11 cellular contexts compared by ENCODE assay signal in the genomic region with DNA sequence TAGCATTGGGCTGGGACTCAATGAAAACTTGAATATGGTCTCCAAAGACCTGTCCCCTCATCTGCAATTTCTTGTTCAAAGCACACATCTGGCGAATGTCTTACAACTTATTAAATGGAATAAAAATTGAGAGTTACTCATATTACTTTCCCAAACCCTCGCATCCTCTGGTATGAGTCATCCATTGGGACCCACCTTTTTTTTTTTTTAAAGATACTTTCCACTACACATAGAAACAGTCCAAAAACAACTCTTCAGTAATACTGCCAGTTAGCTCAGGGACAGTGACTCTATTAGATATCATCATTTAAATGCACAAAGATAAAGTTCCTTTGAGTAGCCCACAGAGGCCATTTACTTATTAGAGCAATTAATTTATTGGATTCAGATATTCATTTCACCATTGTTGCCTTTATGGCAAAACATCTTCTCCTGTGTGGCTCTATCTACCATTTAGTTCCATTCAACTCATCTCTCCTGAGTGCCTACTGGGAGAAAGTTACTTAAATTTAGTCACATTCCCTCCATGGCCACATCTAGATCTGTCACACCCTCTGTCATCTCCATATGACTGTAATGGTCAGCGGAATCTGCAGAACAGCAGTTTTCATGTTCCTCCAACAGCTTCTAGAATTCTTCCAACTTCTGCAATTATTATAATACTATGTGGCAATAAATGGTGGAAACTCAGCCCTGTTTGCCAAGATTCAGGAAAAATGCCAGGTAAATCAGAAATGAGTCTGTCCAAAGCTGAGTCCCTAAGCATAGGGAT.
A peak's percentile ranks its signal among the peaks of the same experiment; 100 is the strongest.
DNase-seq lines count a peak whose midpoint lies in the region; ATAC-seq and TF ChIP-seq lines count a peak whose summit lies in the region.
"Had no signal": no experiment of that assay in that cellular context is flagged by ENCODE, and none has a peak within 500 bp of the region (broad histone marks: within the 10 kb centered on the region; RNA-seq: fewer than 3 reads in every experiment).

No MANE protein-coding gene starts in this region.

- H3K36me3 Mint-ChIP-seq in activated CD8-positive, alpha-beta T cell treated with anti-CD3 and anti-CD28 coated beads for 36 hours (ENCODE audit: low read depth) = peaks cover 37% of the 10 kb centered on the region

- ATAC-seq in Right ventricle myocardium superior (ENCODE audit: poor library complexity) = peak; percentile 45
- peak; percentile 40 for ATAC-seq in activated CD8-positive, alpha-beta T cell treated with anti-CD3 and anti-CD28 coated beads for 36 hours
- ATAC-seq in esophagus mucosa = no peak
- ATAC-seq in omental fat pad (ENCODE audit: low FRiP score) = no peak
- ATAC-seq: mucosa of descending colon had no signal

- peaks cover 85% of the 10 kb centered on the region for H3K4me1 Mint-ChIP-seq in activated CD8-positive, alpha-beta T cell treated with anti-CD3 and anti-CD28 coated beads for 36 hours (ENCODE audit: low read depth)

- POLR2A ChIA-PET in activated CD8-positive, alpha-beta T cell treated with anti-CD3 and anti-CD28 coated beads for 36 hours (lab: Charles Lee) = interaction anchor here (1.2 to 12.6 kb wide), 3 partner anchors 9 to 37 kb away, joined by 3 to 79 read pairs (median 10); no protein-coding TSS in a partner anchor

- peaks cover 2% of the 10 kb centered on the region for H3K9me3 Mint-ChIP-seq in activated CD8-positive, alpha-beta T cell treated with anti-CD3 and anti-CD28 coated beads for 36 hours

- intact Hi-C loops in Right ventricle myocardium superior (cut with DNase I) = no loop called here
- intact Hi-C loops in cardiac septum (cut with DNase I) = loop anchor here (2.0 kb wide), 1 partner anchor 43 kb away; no protein-coding TSS in a partner anchor
- intact Hi-C loops in activated CD8-positive, alpha-beta T cell treated with anti-CD3 and anti-CD28 coated beads for 36 hours (cut with micrococcal nuclease) = loop anchor here (2.0 kb wide), 1 partner anchor 37 kb away; no protein-coding TSS in a partner anchor

- CTCF ChIA-PET in activated CD8-positive, alpha-beta T cell treated with anti-CD3 and anti-CD28 coated beads for 36 hours (lab: Charles Lee) = interaction anchor here (0.8 to 4.7 kb wide), 3 partner anchors 16 to 80 kb away, joined by 3 to 18 read pairs (median 3); no protein-coding TSS in a partner anchor

- DNase-seq in Right ventricle myocardium superior (no peak), cardiac septum (ENCODE audit: low spot score) (no peak), fibroblast of peridontal ligament (ENCODE audit: extremely low read depth) (peak; percentile 8), NCI-H446 (lab: John Stamatoyannopoulos, UW) (no peak), HUDEP-2 (lab: John Stamatoyannopoulos, UW; ENCODE audit: unreplicated experiment in 76 of 76) (no peak), omental fat pad (ENCODE audit: low spot score) (no peak)
- DNase-seq in activated CD8-positive, alpha-beta T cell treated with anti-CD3 and anti-CD28 coated beads for 36 hours = no peak
- DNase-seq: mucosa of descending colon, NCI-H2029 treated with DMSO at 0.1 percent for 48 hours, retina had no signal

- no peaks in the 10 kb centered on the region for H3K27me3 Mint-ChIP-seq in activated CD8-positive, alpha-beta T cell treated with anti-CD3 and anti-CD28 coated beads for 36 hours

- H3K4me3 Mint-ChIP-seq in activated CD8-positive, alpha-beta T cell treated with anti-CD3 and anti-CD28 coated beads for 36 hours = peak overlapping the region; percentile 43

- H3K27ac Mint-ChIP-seq in activated CD8-positive, alpha-beta T cell treated with anti-CD3 and anti-CD28 coated beads for 36 hours = peak overlapping the region; percentile 97

- no peak for TF ChIP-seq CTCF in activated CD8-positive, alpha-beta T cell treated with anti-CD3 and anti-CD28 coated beads for 36 hours (IDR thresholded peaks at IDR 0.05)
- TF ChIP-seq CTCF in omental fat pad (IDR thresholded peaks at IDR 0.05) = no peak

Comparison
In these comparisons a context has a peak if more than half of its experiments do, and no peak if none do; other contexts are left out.
1. ATAC-seq: peak in Right ventricle myocardium superior (single experiment) and activated CD8-positive, alpha-beta T cell treated with anti-CD3 and anti-CD28 coated beads for 36 hours (single experiment); none in esophagus mucosa (single experiment) and omental fat pad (single experiment).